10 cellular contexts compared by ENCODE assay signal in the genomic region with DNA sequence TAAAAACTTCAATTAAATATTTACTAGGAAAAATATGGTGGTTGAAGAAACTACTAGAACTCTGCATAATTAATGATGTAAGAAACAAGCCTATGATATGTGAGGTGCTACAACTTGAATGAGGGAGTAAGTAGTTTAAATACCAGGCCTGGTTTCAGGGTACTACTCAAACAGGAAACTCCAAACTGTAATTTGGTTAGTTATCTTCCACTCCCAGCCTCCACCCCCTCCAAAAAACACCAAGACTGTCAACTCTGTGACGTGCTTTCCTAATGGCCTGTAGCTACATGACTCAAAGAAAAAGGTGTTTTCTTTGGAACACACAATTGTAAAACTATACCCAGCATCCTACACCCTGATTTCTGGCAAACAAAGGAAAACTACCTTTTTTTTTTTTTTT. TPM values are rescaled to one million over a fixed set of nuclear protein-coding genes. Genes with fewer than 3 reads are reported as not detected.
DNase-seq lines count a peak whose midpoint lies in the region; ATAC-seq and TF ChIP-seq lines count a peak whose summit lies in the region.
"Had no signal": no experiment of that assay in that cellular context is flagged by ENCODE, and none has a peak within 500 bp of the region (broad histone marks: within the 10 kb centered on the region; RNA-seq: fewer than 3 reads in every experiment).

No MANE protein-coding gene starts in this region.

- WGBS in spleen, 5 donors: 35 to 58% (median 50%) methylated on average over 1 of the region's 1 CpG

- DNase-seq in CMK (ENCODE audit: low read depth): peak; percentile 40
- no peak for DNase-seq in activated T-cell treated with anti-CD3 and anti-CD28 coated beads, Interleukin-2, amount 50 U/mL, for 24 hours
- peak in 2 of 3 donors; percentile 5 to 6 for DNase-seq in immature natural killer cell
- DNase-seq in spleen: no peak
- DNase-seq in effector CD4-positive, alpha-beta T cell: no peak
- DNase-seq in pons (ENCODE audit: low spot score): no peak
- DNase-seq: NCI-H1048 had no signal

- TF ChIP-seq CTCF in spleen (IDR thresholded peaks at IDR 0.05 in 8 of 11, conservative IDR thresholded peaks at IDR 0.05 in 3 of 11): no peak

- no peaks in the 10 kb centered on the region for H3K9me3 Mint-ChIP-seq in activated T-cell treated with anti-CD3 and anti-CD28 coated beads, Interleukin-2, amount 50 U/mL, for 24 hours
- H3K9me3 Mint-ChIP-seq in immature natural killer cell: no peaks in the 10 kb centered on the region

- intact Hi-C loops in spleen (cut with DNase I; ENCODE audit: low total_unique reads): no loop called here

- H3K27me3 ChIP-seq in spleen (replicated peaks in 1 of 7): no peaks in the 10 kb centered on the region

- peaks cover 19% of the 10 kb centered on the region for H3K4me1 Mint-ChIP-seq in activated T-cell treated with anti-CD3 and anti-CD28 coated beads, Interleukin-2, amount 50 U/mL, for 24 hours (ENCODE audit: low read depth)
- H3K4me1 Mint-ChIP-seq in immature natural killer cell: peaks cover 9 to 26% of the 10 kb centered on the region in 2 donors

- peak overlapping the region in 2 of 8 donors; percentile 6 to 20 for H3K27ac ChIP-seq in spleen

- peak overlapping the region; percentile 71 for H3K27ac Mint-ChIP-seq in activated T-cell treated with anti-CD3 and anti-CD28 coated beads, Interleukin-2, amount 50 U/mL, for 24 hours
- H3K27ac Mint-ChIP-seq in immature natural killer cell: peak overlapping the region; percentile 4 to 82 (median 60)

- H3K4me3 ChIP-seq in spleen: no peak overlapping the region

- peaks cover 14% of the 10 kb centered on the region for H3K36me3 Mint-ChIP-seq in activated T-cell treated with anti-CD3 and anti-CD28 coated beads, Interleukin-2, amount 50 U/mL, for 24 hours (ENCODE audit: low read depth)
- no peaks in the 10 kb centered on the region for H3K36me3 Mint-ChIP-seq in immature natural killer cell

- H3K36me3 ChIP-seq in spleen: peaks cover 0 to 8% (median 0%) of the 10 kb centered on the region in 6 donors

- H3K4me3 Mint-ChIP-seq in activated T-cell treated with anti-CD3 and anti-CD28 coated beads, Interleukin-2, amount 50 U/mL, for 24 hours: no peak overlapping the region
- no peak overlapping the region for H3K4me3 Mint-ChIP-seq in immature natural killer cell

- no peaks in the 10 kb centered on the region for H3K27me3 Mint-ChIP-seq in activated T-cell treated with anti-CD3 and anti-CD28 coated beads, Interleukin-2, amount 50 U/mL, for 24 hours
- no peaks in the 10 kb centered on the region for H3K27me3 Mint-ChIP-seq in immature natural killer cell (ENCODE audit: low read depth in 3 of 3)

- no peak for TF ChIP-seq POLR2A in spleen (IDR thresholded peaks at IDR 0.05)

- ATAC-seq in HG02981 (IDR thresholded peaks at IDR 0.05; ENCODE audit: unreplicated experiment) (peak; percentile 65), HG03442 (IDR thresholded peaks at IDR 0.05; ENCODE audit: unreplicated experiment) (no peak)
- ATAC-seq: HCT116 had no signal

- H3K4me1 ChIP-seq in spleen: peaks cover 0 to 28% (median 8%) of the 10 kb centered on the region in 6 donors

- H3K9me3 ChIP-seq in spleen: no peaks in the 10 kb centered on the region

RNA-seq across cellular contexts. Expression of a gene that starts 55.9 kb away (rescaled TPM):
- polyA plus RNA-seq in immature natural killer cell (10 to 100 TPM; 11.4 to 16.0 (median 12.4) TPM), spleen (10 to 100 TPM; 23.6 to 29.0 (median 28.9) TPM)
- 10 to 100 TPM; 15.1 to 26.2 (median 22.4) TPM for total RNA-seq in spleen

Comparison
In these comparisons a context has a peak if more than half of its experiments do, and no peak if none do; other contexts are left out.
1. DNase-seq: peak in CMK (single experiment) and immature natural killer cell (2 of 3); none in activated T-cell treated with anti-CD3 and anti-CD28 coated beads, Interleukin-2, amount 50 U/mL, for 24 hours (single experiment), spleen (single experiment), effector CD4-positive, alpha-beta T cell (single experiment) and pons (single experiment).